ENCODE assay signal across 1 cellular context in genomic region chr12:561908-562593, GRCh38.
TF ChIP-seq lines count a peak whose summit lies in the region.

No MANE protein-coding gene starts in this region.

TF ChIP-seq in SK-N-SH treated with all-trans-retinoic acid at 6 μM for 48 hours, 23 proteins besides CTCF, POLR2A, EP300 and RAD21 (continued from another document):
- TF ChIP-seq ZNF565 (CRISPR knock-in tag; conservative IDR thresholded peaks at IDR 0.05; ENCODE audit: low read depth) = no peak
- no peak for TF ChIP-seq ZFP3 (CRISPR knock-in tag; IDR thresholded peaks at IDR 0.05)
- no peak for TF ChIP-seq TSHZ2 (CRISPR knock-in tag; IDR thresholded peaks at IDR 0.05)
- TF ChIP-seq CSRNP3 (CRISPR knock-in tag; IDR thresholded peaks at IDR 0.05) = no peak
